ENCODE assay signal across 16 cellular contexts in the genomic region with DNA sequence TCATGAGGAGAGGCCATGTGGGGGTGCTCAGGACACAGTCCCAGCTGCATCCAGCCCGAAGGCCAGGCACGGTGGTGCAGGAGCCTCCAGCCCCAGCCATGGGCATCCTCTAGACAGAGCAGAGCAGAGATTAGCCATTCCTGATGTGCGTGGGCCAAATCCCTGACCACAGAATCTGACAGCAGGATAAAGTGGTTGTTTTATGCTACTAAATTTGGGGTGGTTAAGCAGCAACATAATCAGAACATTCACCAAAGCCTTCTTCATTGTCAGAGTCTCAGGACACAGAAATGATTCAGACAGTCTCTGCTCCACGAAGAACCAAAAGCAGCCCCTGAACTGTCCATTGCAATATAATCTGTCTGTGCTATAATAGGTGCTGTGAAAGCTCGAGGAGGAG. TPM values are rescaled to one million over a fixed set of nuclear protein-coding genes. Genes with fewer than 3 reads are reported as not detected.
DNase-seq lines count a peak whose midpoint lies in the region; ATAC-seq, FAIRE-seq and TF ChIP-seq lines count a peak whose summit lies in the region.
"Had no signal": no experiment of that assay in that cellular context is flagged by ENCODE, and none has a peak within 500 bp of the region (broad histone marks: within the 10 kb centered on the region; RNA-seq: fewer than 3 reads in every experiment).

No MANE protein-coding gene starts in this region.

- H2AK5ac ChIP-seq in H1 (ENCODE audit: low read depth, low read length) = 0 out of 2 replicates have a peak overlapping the region, but pooled peaks have one; percentile 6

- FAIRE-seq in H1 (lab: Jason Lieb, UNC) = no peak
- FAIRE-seq: A549, GM12892 had no signal

- no peak overlapping the region for H2BK120ac ChIP-seq in H1 (replicated peaks; ENCODE audit: low read depth, low read length)

- no peaks in the 10 kb centered on the region for H3K79me1 ChIP-seq in H1 (ENCODE audit: low read depth, low read length)

- no peak overlapping the region for H4K91ac ChIP-seq in H1 (replicated peaks; ENCODE audit: insufficient read length, low read length)

- H3K36me3 ChIP-seq in Panc1 (ENCODE audit: control insufficient read depth, insufficient read depth, low read length) (no peaks in the 10 kb centered on the region), H1 (ENCODE audit: control insufficient read depth in 2 of 4, insufficient read depth in 4 of 4, low read length in 3 of 4) (no peaks in the 10 kb centered on the region), osteoblast (ENCODE audit: insufficient read depth, low read length) (no peaks in the 10 kb centered on the region)
- H3K36me3 ChIP-seq: BE2C had no signal

- 0 out of 2 replicates have a peak overlapping the region, but pooled peaks have one; percentile 17 for H3K27ac ChIP-seq in Panc1 (ENCODE audit: low read length)
- H3K27ac ChIP-seq in H1 (ENCODE audit: low read depth, low read length) = no peak overlapping the region
- no peak overlapping the region for H3K27ac ChIP-seq in osteoblast (ENCODE audit: low read depth, low read length)
- H3K27ac ChIP-seq: C4-2B had no signal

- no peak overlapping the region for H3K27ac Mint-ChIP-seq in activated CD4-positive, alpha-beta T cell treated with anti-CD3 and anti-CD28 coated beads for 36 hours
- no peak overlapping the region for H3K27ac Mint-ChIP-seq in stimulated activated naive B cell treated with anti-CD40 and anti-IgM and Interleukin-4, amounts not matched to agents 10 μg/mL and 1 μg/mL and 100 μg/mL, for 72 hours
- H3K27ac Mint-ChIP-seq: CD8-positive, alpha-beta T cell; H9 had no signal

- 0 out of 2 replicates have a peak overlapping the region, but pooled peaks have one; percentile 56 for H3K18ac ChIP-seq in H1 (ENCODE audit: extremely low read depth, low read length)

- H2BK5ac ChIP-seq in H1 (ENCODE audit: low read depth, low read length) = no peak overlapping the region

- intact Hi-C loops in Panc1 (cut with micrococcal nuclease; ENCODE audit: unreplicated experiment) (no loop called here), sciatic nerve (cut with DNase I) (no loop called here)
- intact Hi-C loops in activated CD4-positive, alpha-beta T cell treated with anti-CD3 and anti-CD28 coated beads for 36 hours (cut with DNase I, micrococcal nuclease) = no loop called here

- in situ Hi-C loops in Panc1 (cut with HindIII; ENCODE audit: low pct_unique_long_range_greater_than_20kb, low sequenced_read_pairs) = no loop called here

- H4K20me1 ChIP-seq in H1 (replicated peaks in 1 of 2; ENCODE audit: control insufficient read depth in 1 of 2, insufficient read depth in 2 of 2, low read length in 2 of 2) (no peaks in the 10 kb centered on the region), osteoblast (ENCODE audit: insufficient read depth, low read length) (no peaks in the 10 kb centered on the region)

- H3K27me3 ChIP-seq in Panc1 (ENCODE audit: control insufficient read depth, insufficient read depth, low read length) (no peaks in the 10 kb centered on the region), H1 (replicated peaks in 1 of 4; ENCODE audit: control insufficient read depth in 3 of 4, extremely low read depth in 1 of 4, insufficient read depth in 3 of 4, low read length in 3 of 4) (no peaks in the 10 kb centered on the region), osteoblast (ENCODE audit: insufficient read depth, low read length) (peaks cover 8% of the 10 kb centered on the region)
- H3K27me3 ChIP-seq: BE2C had no signal

- CTCF ChIA-PET in Panc1 (lab: Charles Lee) = no interaction called here
- CTCF ChIA-PET in H1 (lab: Charles Lee; ENCODE audit: partially characterized antibody) = interaction anchor here (0.9 to 1.7 kb wide), 5 partner anchors 11 to 22 kb away, joined by 3 to 7 read pairs (median 3); no protein-coding TSS in a partner anchor
- CTCF ChIA-PET in activated CD4-positive, alpha-beta T cell treated with anti-CD3 and anti-CD28 coated beads for 36 hours (lab: Charles Lee) = no interaction called here

- H2AFZ ChIP-seq in H1 (ENCODE audit: low read length) (no peak overlapping the region), osteoblast (ENCODE audit: low read length) (no peak overlapping the region)

- H3K4me1 Mint-ChIP-seq in activated CD4-positive, alpha-beta T cell treated with anti-CD3 and anti-CD28 coated beads for 36 hours = peaks cover 7% of the 10 kb centered on the region
- H3K4me1 Mint-ChIP-seq in stimulated activated naive B cell treated with anti-CD40 and anti-IgM and Interleukin-4, amounts not matched to agents 10 μg/mL and 1 μg/mL and 100 μg/mL, for 72 hours = peaks cover 5 to 8% of the 10 kb centered on the region in 2 donors

- H3K4ac ChIP-seq in H1 (replicated peaks; ENCODE audit: insufficient read length, low read depth, low read length) = no peak overlapping the region

- DNase-seq in Panc1 (ENCODE audit: low read depth, low spot score) = no peak
- no peak for DNase-seq in H1 (ENCODE audit: low read depth in 1 of 2, low spot score in 2 of 2)
- peak; percentile 77 for DNase-seq in osteoblast (ENCODE audit: insufficient read length, low spot score, missing footprints)
- no peak for DNase-seq in activated CD4-positive, alpha-beta T cell treated with anti-CD3 and anti-CD28 coated beads for 36 hours
- DNase-seq in sciatic nerve (ENCODE audit: low spot score) = no peak
- no peak for DNase-seq in stimulated activated naive B cell treated with anti-CD40 and anti-IgM and Interleukin-4, amounts not matched to agents 10 μg/mL and 1 μg/mL and 100 μg/mL, for 72 hours
- DNase-seq: BE2C; Caco-2; CD8-positive, alpha-beta T cell; DND-41; GDM1; H9 had no signal

- 79% methylated on average over 5 of the region's 5 CpGs; no CpG with 5 or more reads in 1 of the 2 experiments for WGBS in H1 (ENCODE audit: extremely low coverage in 1 of 2, insufficient coverage in 1 of 2, insufficient read length in 1 of 2, insufficient replicate concordance in 2 of 2, low coverage in 1 of 2, low lambda C conversion rate in 2 of 2, missing lambda C conversion rate in 1 of 2), 2 experiments

- no peak overlapping the region for H4K8ac ChIP-seq in H1 (ENCODE audit: extremely low read depth, insufficient read depth, low read length)

- H3K4me1 ChIP-seq in Panc1 (ENCODE audit: control insufficient read depth, insufficient read depth, low read length) (peaks cover 18% of the 10 kb centered on the region), H1 (replicated peaks in 1 of 4; ENCODE audit: control insufficient read depth in 3 of 4, insufficient read depth in 4 of 4, low read length in 3 of 4) (peaks cover 0 to 7% (median 5%) of the 10 kb centered on the region in 4 experiments; a peak in 5 of 7 replicates), osteoblast (ENCODE audit: insufficient read depth, low read length) (peaks cover 32% of the 10 kb centered on the region)

- H3K23me2 ChIP-seq in H1 (ENCODE audit: low read depth, low read length) = no peaks in the 10 kb centered on the region

- no peak for TF ChIP-seq POLR2A in H1 (IDR thresholded peaks at IDR 0.05; ENCODE audit: control extremely low read depth in 1 of 2, low read depth in 2 of 2, low read length in 2 of 2)

- no peak overlapping the region for H3K23ac ChIP-seq in H1 (ENCODE audit: insufficient read length)

- no peak overlapping the region for H4K5ac ChIP-seq in H1 (ENCODE audit: insufficient read length, low read depth, low read length)

- H3K79me2 ChIP-seq in H1 (ENCODE audit: control insufficient read depth in 1 of 2, insufficient read depth in 2 of 2, low read length in 2 of 2) = no peaks in the 10 kb centered on the region
- H3K79me2 ChIP-seq in osteoblast (ENCODE audit: insufficient read depth, low read length) = no peaks in the 10 kb centered on the region

- H3K14ac ChIP-seq in H1 (ENCODE audit: insufficient read length) = no peak overlapping the region

- H3K9ac ChIP-seq in H1 (replicated peaks in 1 of 4; ENCODE audit: extremely low read depth in 1 of 4, low read depth in 3 of 4, low read length in 3 of 4) = no peak overlapping the region

- peaks cover 11% of the 10 kb centered on the region for H3K27me3 Mint-ChIP-seq in activated CD4-positive, alpha-beta T cell treated with anti-CD3 and anti-CD28 coated beads for 36 hours
- peaks cover 55 to 57% of the 10 kb centered on the region in 2 donors for H3K27me3 Mint-ChIP-seq in stimulated activated naive B cell treated with anti-CD40 and anti-IgM and Interleukin-4, amounts not matched to agents 10 μg/mL and 1 μg/mL and 100 μg/mL, for 72 hours

- H2BK20ac ChIP-seq in H1 (ENCODE audit: low read length) = peak overlapping the region; percentile 91

- H3K4me3 Mint-ChIP-seq in activated CD4-positive, alpha-beta T cell treated with anti-CD3 and anti-CD28 coated beads for 36 hours = no peak overlapping the region
- no peak overlapping the region for H3K4me3 Mint-ChIP-seq in stimulated activated naive B cell treated with anti-CD40 and anti-IgM and Interleukin-4, amounts not matched to agents 10 μg/mL and 1 μg/mL and 100 μg/mL, for 72 hours
- H3K4me3 Mint-ChIP-seq: CD8-positive, alpha-beta T cell; H9 had no signal

- H3K4me2 ChIP-seq in H1 (ENCODE audit: insufficient read depth in 1 of 2, low read depth in 2 of 2, low read length in 2 of 2) (no peak overlapping the region), osteoblast (ENCODE audit: insufficient read depth, low read length) (no peak overlapping the region)
- H3K4me2 ChIP-seq: A549 had no signal

- H2BK15ac ChIP-seq in H1 (ENCODE audit: low read length) = peak overlapping the region; percentile 36; the same call in 1 of the 2 replicates

- H3K4me3 ChIP-seq in Panc1 (ENCODE audit: low read depth in 2 of 2, low read length in 2 of 2) (no peak overlapping the region), H1 (ENCODE audit: extremely low read depth in 1 of 4, insufficient read depth in 2 of 4, low read depth in 3 of 4, low read length in 4 of 4) (no peak overlapping the region), osteoblast (ENCODE audit: insufficient read depth, low read length) (no peak overlapping the region)
- H3K4me3 ChIP-seq: A549 had no signal

- ATAC-seq in Panc1 (no peak), sciatic nerve (no peak)
- ATAC-seq in activated CD4-positive, alpha-beta T cell treated with anti-CD3 and anti-CD28 coated beads for 36 hours = no peak
- ATAC-seq in stimulated activated naive B cell treated with anti-CD40 and anti-IgM and Interleukin-4, amounts not matched to agents 10 μg/mL and 1 μg/mL and 100 μg/mL, for 72 hours (replicated peaks) = no peak
- ATAC-seq: CD8-positive, alpha-beta T cell had no signal

- BruUV-seq in Panc1 (replicated peaks; lab: Mats Ljungman, UMichigan) = no TSS peak

- no peaks in the 10 kb centered on the region for H3K36me3 Mint-ChIP-seq in activated CD4-positive, alpha-beta T cell treated with anti-CD3 and anti-CD28 coated beads for 36 hours (ENCODE audit: low read depth)
- H3K36me3 Mint-ChIP-seq in stimulated activated naive B cell treated with anti-CD40 and anti-IgM and Interleukin-4, amounts not matched to agents 10 μg/mL and 1 μg/mL and 100 μg/mL, for 72 hours = no peaks in the 10 kb centered on the region
- H3K36me3 Mint-ChIP-seq: CD8-positive, alpha-beta T cell had no signal

- H3K9me3 ChIP-seq in Panc1 (ENCODE audit: control insufficient read depth, insufficient read depth, low read depth, low read length) (no peaks in the 10 kb centered on the region; the same call in 1 of the 2 replicates), H1 (ENCODE audit: insufficient read depth in 2 of 2, low read depth in 1 of 2, low read length in 1 of 2) (no peaks in the 10 kb centered on the region), osteoblast (ENCODE audit: low read depth, low read length) (no peaks in the 10 kb centered on the region)
- H3K9me3 ChIP-seq: BE2C, Caco-2 had no signal

- no peaks in the 10 kb centered on the region for H3K9me3 Mint-ChIP-seq in activated CD4-positive, alpha-beta T cell treated with anti-CD3 and anti-CD28 coated beads for 36 hours (ENCODE audit: low read depth)
- H3K9me3 Mint-ChIP-seq in stimulated activated naive B cell treated with anti-CD40 and anti-IgM and Interleukin-4, amounts not matched to agents 10 μg/mL and 1 μg/mL and 100 μg/mL, for 72 hours = no peaks in the 10 kb centered on the region
- H3K9me3 Mint-ChIP-seq: CD8-positive, alpha-beta T cell; H9 had no signal

- TF ChIP-seq EP300 in H1 (IDR thresholded peaks at IDR 0.05; ENCODE audit: borderline replicate concordance in 1 of 2, low read depth in 2 of 2, low read length in 2 of 2) = no peak

- TF ChIP-seq RAD21 in H1 (IDR thresholded peaks at IDR 0.05 in 1 of 2, conservative IDR thresholded peaks at IDR 0.05 in 1 of 2; ENCODE audit: low read depth in 2 of 2, low read length in 2 of 2) = no peak

- TF ChIP-seq CTCF in Panc1 (IDR thresholded peaks at IDR 0.05) (no peak), H1 (IDR thresholded peaks at IDR 0.05; ENCODE audit: control extremely low read depth in 1 of 3, insufficient read depth in 1 of 3, low read depth in 1 of 3, low read length in 3 of 3) (no peak), osteoblast (IDR thresholded peaks at IDR 0.05; ENCODE audit: extremely low read depth, low read depth, low read length) (no peak)

- POLR2A ChIA-PET in Panc1 (lab: Charles Lee) = no interaction called here
- POLR2A ChIA-PET in H1 (lab: Charles Lee; ENCODE audit: partially characterized antibody) = interaction anchor here (1.2 kb wide), 1 partner anchor 19 kb away, joined by 3 read pairs; a partner anchor contains a TSS
- POLR2A ChIA-PET in activated CD4-positive, alpha-beta T cell treated with anti-CD3 and anti-CD28 coated beads for 36 hours (lab: Charles Lee) = no interaction called here

- 0 out of 2 replicates have a peak overlapping the region, but pooled peaks have one; percentile 90 for H2BK12ac ChIP-seq in H1 (ENCODE audit: low read depth, low read length)

- H3K56ac ChIP-seq in H1 (replicated peaks; ENCODE audit: insufficient read length, low read depth, low read length) = no peak overlapping the region

RNA-seq across cellular contexts. Expression of a gene that starts 19.7 kb away (rescaled TPM):
- total RNA-seq in Panc1 (2021; ENCODE audit: unreplicated experiment) (26.7 TPM), osteoblast (under 0.01 and 0.29 TPM in 2 replicates), sciatic nerve (0.45 TPM)
- polyA plus RNA-seq in Panc1 (2012; ENCODE audit: insufficient read length) = 60.7 TPM
- 4.4 and 5.1 TPM in 2 replicates for total RNA-seq in H1 (2021; fragmentation: NEBNext Ultra II Directional; extraction: Animal tissue kit (Norgen Biotek cat#: 25700))
- polyA plus RNA-seq in H1 (2011; rRNA removed) = 1.9 and 3.8 TPM in 2 replicates
- 1.5 TPM for polyA plus RNA-seq in H1 (2011; cell fraction: cytosol; rRNA removed)
- 2.6 TPM for polyA plus RNA-seq in H1 (2011; cell fraction: nucleus; rRNA removed)
- polyA plus RNA-seq in H1 (2012, experiment 1 of 2) = 2.0 to 4.3 TPM (median 3.4 TPM) in 4 replicates
- polyA plus RNA-seq in H1 (2012, experiment 2 of 2) = 3.1 TPM
- polyA plus RNA-seq in H1 (2013, experiment 1 of 2) = 3.4 TPM
- polyA plus RNA-seq in H1 (2013, experiment 2 of 2) = 3.6 TPM
- polyA minus RNA-seq in H1 (2011; rRNA and poly(A)+ RNA removed) = 1.5 and 1.9 TPM in 2 replicates
- polyA minus RNA-seq in H1 (2011; cell fraction: cytosol; rRNA and poly(A)+ RNA removed) = 3.6 TPM
- polyA minus RNA-seq in H1 (2011; cell fraction: nucleus; rRNA and poly(A)+ RNA removed) = 1.8 TPM
- under 1 TPM; 0.09 TPM for total RNA-seq in activated CD4-positive, alpha-beta T cell treated with anti-CD3 and anti-CD28 coated beads for 36 hours

RNA-seq across cellular contexts. Expression of a gene that starts 56.8 kb away (rescaled TPM):
- total RNA-seq in Panc1 (2021; ENCODE audit: unreplicated experiment) = 17.3 TPM
- polyA plus RNA-seq in Panc1 (2012; ENCODE audit: insufficient read length) = 29.4 TPM
- not detected in 2 replicates for total RNA-seq in H1 (2021; fragmentation: NEBNext Ultra II Directional; extraction: Animal tissue kit (Norgen Biotek cat#: 25700))
- polyA plus RNA-seq in H1 (2011; rRNA removed) = 1.5 and 1.7 TPM in 2 replicates
- 1.6 TPM for polyA plus RNA-seq in H1 (2011; cell fraction: cytosol; rRNA removed)
- 1.5 TPM for polyA plus RNA-seq in H1 (2011; cell fraction: nucleus; rRNA removed)
- 0.31 to 1.7 TPM (median 1.2 TPM) in 4 replicates for polyA plus RNA-seq in H1 (2012, experiment 1 of 2)
- polyA plus RNA-seq in H1 (2012, experiment 2 of 2) = 0.24 TPM
- polyA plus RNA-seq in H1 (2013, experiment 1 of 2) = 0.10 TPM
- polyA plus RNA-seq in H1 (2013, experiment 2 of 2) = 0.11 TPM
- 0.63 TPM in 1 of 2 replicates, not detected in the other for polyA minus RNA-seq in H1 (2011; rRNA and poly(A)+ RNA removed)
- not detected for polyA minus RNA-seq in H1 (2011; cell fraction: cytosol; rRNA and poly(A)+ RNA removed)
- not detected for polyA minus RNA-seq in H1 (2011; cell fraction: nucleus; rRNA and poly(A)+ RNA removed)
- 0.36 TPM in 1 of 2 replicates, not detected in the other for total RNA-seq in osteoblast
- total RNA-seq in activated CD4-positive, alpha-beta T cell treated with anti-CD3 and anti-CD28 coated beads for 36 hours = not detected
- total RNA-seq in sciatic nerve = not detected
- total RNA-seq: CD8-positive, alpha-beta T cell had no signal
- polyA plus RNA-seq: AG04450 had no signal

Comparison
In these comparisons a context has a peak if more than half of its experiments do, and no peak if none do; other contexts are left out.
1. RNA of a gene that starts 56.8 kb away (total RNA-seq): 17.3 TPM in Panc1 (single experiment); not detected in H1, 0.36 TPM in osteoblast, not detected in sciatic nerve (single experiment) and not detected in activated CD4-positive, alpha-beta T cell treated with anti-CD3 and anti-CD28 coated beads for 36 hours; every median in the first group is over 10 times any median in the second.